ENCODE assay signal across 1 cellular context in the genomic region with DNA sequence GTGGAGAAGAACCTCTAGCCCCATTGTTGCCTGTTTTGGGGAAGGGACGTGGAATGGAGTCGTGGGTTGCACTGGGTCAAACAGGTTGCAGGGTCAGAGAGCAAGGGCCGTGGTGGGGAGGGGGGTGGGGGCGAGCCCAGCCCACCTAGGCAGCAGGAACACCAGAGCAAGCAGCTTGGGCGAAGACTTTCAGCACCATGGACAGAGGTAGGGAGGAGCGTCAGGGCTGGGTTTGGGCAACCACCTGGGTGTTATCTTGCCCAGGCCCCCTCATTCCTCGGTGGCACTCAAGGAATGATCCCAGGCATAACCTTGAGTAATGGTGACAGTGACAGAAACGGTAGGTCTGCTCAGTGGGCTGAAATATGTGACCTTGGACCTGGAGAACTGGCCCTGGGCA.
TF ChIP-seq lines count a peak whose summit lies in the region.

No MANE protein-coding gene starts in this region.

TF ChIP-seq in K562, 482 proteins besides CTCF, POLR2A, EP300 and RAD21:
- TF ChIP-seq BCOR (IDR thresholded peaks at IDR 0.05) (no peak), EZH2 (IDR thresholded peaks at IDR 0.05; ENCODE audit: borderline replicate concordance, low read depth, low read length) (no peak), EHMT2 (IDR thresholded peaks at IDR 0.05) (peak; percentile 94), PHB2 (IDR thresholded peaks at IDR 0.05; ENCODE audit: low read depth) (no peak), MCM3 (IDR thresholded peaks at IDR 0.05) (no peak), SMARCC2 (IDR thresholded peaks at IDR 0.05; ENCODE audit: low read depth) (no peak), NR2C2 (CRISPR knock-in tag; IDR thresholded peaks at IDR 0.05) (0 out of 2 replicates have a peak, but pooled peaks have one; percentile 24), NR2C2 (tag; IDR thresholded peaks at IDR 0.05) (no peak), PTRF (tag; IDR thresholded peaks at IDR 0.05) (no peak), ZNF232 (CRISPR knock-in tag; IDR thresholded peaks at IDR 0.05) (no peak), MIER1 (IDR thresholded peaks at IDR 0.05; ENCODE audit: low read depth) (peak; percentile 88), ZNF699 (CRISPR knock-in tag; IDR thresholded peaks at IDR 0.05; ENCODE audit: insufficient replicate concordance) (no peak), PHB (CRISPR knock-in tag; IDR thresholded peaks at IDR 0.05) (no peak), SRSF3 (IDR thresholded peaks at IDR 0.05; ENCODE audit: insufficient read depth, low read length) (no peak), ZNF696 (CRISPR knock-in tag; conservative IDR thresholded peaks at IDR 0.05) (no peak), ZNF184 (CRISPR knock-in tag; IDR thresholded peaks at IDR 0.05) (no peak)
- TF ChIP-seq, protein P1, sequence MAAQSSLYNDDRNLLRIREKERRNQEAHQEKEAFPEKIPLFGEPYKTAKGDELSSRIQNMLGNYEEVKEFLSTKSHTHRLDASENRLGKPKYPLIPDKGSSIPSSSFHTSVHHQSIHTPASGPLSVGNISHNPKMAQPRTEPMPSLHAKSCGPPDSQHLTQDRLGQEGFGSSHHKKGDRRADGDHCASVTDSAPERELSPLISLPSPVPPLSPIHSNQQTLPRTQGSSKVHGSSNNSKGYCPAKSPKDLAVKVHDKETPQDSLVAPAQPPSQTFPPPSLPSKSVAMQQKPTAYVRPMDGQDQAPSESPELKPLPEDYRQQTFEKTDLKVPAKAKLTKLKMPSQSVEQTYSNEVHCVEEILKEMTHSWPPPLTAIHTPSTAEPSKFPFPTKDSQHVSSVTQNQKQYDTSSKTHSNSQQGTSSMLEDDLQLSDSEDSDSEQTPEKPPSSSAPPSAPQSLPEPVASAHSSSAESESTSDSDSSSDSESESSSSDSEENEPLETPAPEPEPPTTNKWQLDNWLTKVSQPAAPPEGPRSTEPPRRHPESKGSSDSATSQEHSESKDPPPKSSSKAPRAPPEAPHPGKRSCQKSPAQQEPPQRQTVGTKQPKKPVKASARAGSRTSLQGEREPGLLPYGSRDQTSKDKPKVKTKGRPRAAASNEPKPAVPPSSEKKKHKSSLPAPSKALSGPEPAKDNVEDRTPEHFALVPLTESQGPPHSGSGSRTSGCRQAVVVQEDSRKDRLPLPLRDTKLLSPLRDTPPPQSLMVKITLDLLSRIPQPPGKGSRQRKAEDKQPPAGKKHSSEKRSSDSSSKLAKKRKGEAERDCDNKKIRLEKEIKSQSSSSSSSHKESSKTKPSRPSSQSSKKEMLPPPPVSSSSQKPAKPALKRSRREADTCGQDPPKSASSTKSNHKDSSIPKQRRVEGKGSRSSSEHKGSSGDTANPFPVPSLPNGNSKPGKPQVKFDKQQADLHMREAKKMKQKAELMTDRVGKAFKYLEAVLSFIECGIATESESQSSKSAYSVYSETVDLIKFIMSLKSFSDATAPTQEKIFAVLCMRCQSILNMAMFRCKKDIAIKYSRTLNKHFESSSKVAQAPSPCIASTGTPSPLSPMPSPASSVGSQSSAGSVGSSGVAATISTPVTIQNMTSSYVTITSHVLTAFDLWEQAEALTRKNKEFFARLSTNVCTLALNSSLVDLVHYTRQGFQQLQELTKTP (IDR thresholded peaks at IDR 0.05; ENCODE audit: low read depth in 1 of 2, partially characterized antibody in 2 of 2), result peak in 1 of 2 experiments; percentile 78
- TF ChIP-seq, protein P2, sequence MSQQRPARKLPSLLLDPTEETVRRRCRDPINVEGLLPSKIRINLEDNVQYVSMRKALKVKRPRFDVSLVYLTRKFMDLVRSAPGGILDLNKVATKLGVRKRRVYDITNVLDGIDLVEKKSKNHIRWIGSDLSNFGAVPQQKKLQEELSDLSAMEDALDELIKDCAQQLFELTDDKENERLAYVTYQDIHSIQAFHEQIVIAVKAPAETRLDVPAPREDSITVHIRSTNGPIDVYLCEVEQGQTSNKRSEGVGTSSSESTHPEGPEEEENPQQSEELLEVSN (IDR thresholded peaks at IDR 0.05; ENCODE audit: borderline replicate concordance in 1 of 2, extremely low read depth in 1 of 2, insufficient read depth in 1 of 2, insufficient read length in 1 of 2, low read depth in 1 of 2, low read length in 1 of 2, poor library complexity in 1 of 2, severe bottlenecking in 1 of 2), result no peak
- TF ChIP-seq, protein P3, sequence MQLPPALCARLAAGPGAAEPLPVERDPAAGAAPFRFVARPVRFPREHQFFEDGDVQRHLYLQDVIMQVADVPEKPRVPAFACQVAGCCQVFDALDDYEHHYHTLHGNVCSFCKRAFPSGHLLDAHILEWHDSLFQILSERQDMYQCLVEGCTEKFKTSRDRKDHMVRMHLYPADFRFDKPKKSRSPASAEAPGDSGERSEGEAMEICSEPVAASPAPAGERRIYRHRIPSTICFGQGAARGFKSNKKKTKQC (CRISPR knock-in tag; IDR thresholded peaks at IDR 0.05), result 0 out of 2 replicates have a peak, but pooled peaks have one; percentile 52
- TF ChIP-seq, protein P4, sequence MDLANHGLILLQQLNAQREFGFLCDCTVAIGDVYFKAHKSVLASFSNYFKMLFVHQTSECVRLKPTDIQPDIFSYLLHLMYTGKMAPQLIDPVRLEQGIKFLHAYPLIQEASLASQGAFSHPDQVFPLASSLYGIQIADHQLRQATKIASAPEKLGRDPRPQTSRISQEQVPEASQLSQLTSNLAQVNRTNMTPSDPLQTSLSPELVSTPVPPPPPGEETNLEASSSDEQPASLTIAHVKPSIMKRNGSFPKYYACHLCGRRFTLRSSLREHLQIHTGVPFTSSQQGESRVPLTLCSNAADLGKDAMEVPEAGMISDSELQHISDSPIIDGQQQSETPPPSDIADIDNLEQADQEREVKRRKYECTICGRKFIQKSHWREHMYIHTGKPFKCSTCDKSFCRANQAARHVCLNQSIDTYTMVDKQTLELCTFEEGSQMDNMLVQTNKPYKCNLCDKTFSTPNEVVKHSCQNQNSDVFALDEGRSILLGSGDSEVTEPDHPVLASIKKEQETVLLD (IDR thresholded peaks at IDR 0.05), result no peak
- TF ChIP-seq, protein P5, sequence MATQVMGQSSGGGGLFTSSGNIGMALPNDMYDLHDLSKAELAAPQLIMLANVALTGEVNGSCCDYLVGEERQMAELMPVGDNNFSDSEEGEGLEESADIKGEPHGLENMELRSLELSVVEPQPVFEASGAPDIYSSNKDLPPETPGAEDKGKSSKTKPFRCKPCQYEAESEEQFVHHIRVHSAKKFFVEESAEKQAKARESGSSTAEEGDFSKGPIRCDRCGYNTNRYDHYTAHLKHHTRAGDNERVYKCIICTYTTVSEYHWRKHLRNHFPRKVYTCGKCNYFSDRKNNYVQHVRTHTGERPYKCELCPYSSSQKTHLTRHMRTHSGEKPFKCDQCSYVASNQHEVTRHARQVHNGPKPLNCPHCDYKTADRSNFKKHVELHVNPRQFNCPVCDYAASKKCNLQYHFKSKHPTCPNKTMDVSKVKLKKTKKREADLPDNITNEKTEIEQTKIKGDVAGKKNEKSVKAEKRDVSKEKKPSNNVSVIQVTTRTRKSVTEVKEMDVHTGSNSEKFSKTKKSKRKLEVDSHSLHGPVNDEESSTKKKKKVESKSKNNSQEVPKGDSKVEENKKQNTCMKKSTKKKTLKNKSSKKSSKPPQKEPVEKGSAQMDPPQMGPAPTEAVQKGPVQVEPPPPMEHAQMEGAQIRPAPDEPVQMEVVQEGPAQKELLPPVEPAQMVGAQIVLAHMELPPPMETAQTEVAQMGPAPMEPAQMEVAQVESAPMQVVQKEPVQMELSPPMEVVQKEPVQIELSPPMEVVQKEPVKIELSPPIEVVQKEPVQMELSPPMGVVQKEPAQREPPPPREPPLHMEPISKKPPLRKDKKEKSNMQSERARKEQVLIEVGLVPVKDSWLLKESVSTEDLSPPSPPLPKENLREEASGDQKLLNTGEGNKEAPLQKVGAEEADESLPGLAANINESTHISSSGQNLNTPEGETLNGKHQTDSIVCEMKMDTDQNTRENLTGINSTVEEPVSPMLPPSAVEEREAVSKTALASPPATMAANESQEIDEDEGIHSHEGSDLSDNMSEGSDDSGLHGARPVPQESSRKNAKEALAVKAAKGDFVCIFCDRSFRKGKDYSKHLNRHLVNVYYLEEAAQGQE (CRISPR knock-in tag; IDR thresholded peaks at IDR 0.05; ENCODE audit: low read depth), result peak; percentile 94
